Comparison of ENCODE assay signal across 25 cellular contexts in genomic region chr12:112468041-112468440, GRCh38.
"Had no signal": no experiment of that assay in that cellular context is flagged by ENCODE, and none has a peak within 500 bp of the region (broad histone marks: within the 10 kb centered on the region; RNA-seq: fewer than 3 reads in every experiment).

No MANE protein-coding gene starts in this region.

- H3K27ac Mint-ChIP-seq: activated CD4-positive, alpha-beta T cell treated with anti-CD3 and anti-CD28 coated beads for 36 hours; activated T-helper 17 cell treated with anti-CD3 and anti-CD28 coated beads, Interleukin-2, amount 50 U/mL, for 72 hours; dendritic cell treated with granulocyte-macrophage colony-stimulating factor and Interleukin-4, amounts not matched to agents 40 ng/mL and 50 ng/mL, for 4 days; nephron; progenitor cell of endocrine pancreas; T-helper 1 cell treated with Interleukin-12 subunit alpha and Interleukin-12 subunit beta and Interleukin-4 antibody, amounts not matched to agents 30 μg/mL and 1 μg/mL, for 36 hours had no signal

- H3K27me3 Mint-ChIP-seq: activated CD4-positive, alpha-beta T cell treated with anti-CD3 and anti-CD28 coated beads for 36 hours; activated T-helper 17 cell treated with anti-CD3 and anti-CD28 coated beads, Interleukin-2, amount 50 U/mL, for 72 hours; central memory CD8-positive, alpha-beta T cell; dendritic cell treated with granulocyte-macrophage colony-stimulating factor and Interleukin-4, amounts not matched to agents 40 ng/mL and 50 ng/mL, for 4 days; progenitor cell of endocrine pancreas had no signal

- H3K4me1 Mint-ChIP-seq: activated CD4-positive, alpha-beta T cell treated with anti-CD3 and anti-CD28 coated beads for 36 hours; nephron had no signal

- H3K4me3 Mint-ChIP-seq: activated CD4-positive, alpha-beta T cell treated with anti-CD3 and anti-CD28 coated beads for 36 hours; activated T-helper 17 cell treated with anti-CD3 and anti-CD28 coated beads, Interleukin-2, amount 50 U/mL, for 72 hours; central memory CD8-positive, alpha-beta T cell; dendritic cell treated with granulocyte-macrophage colony-stimulating factor and Interleukin-4, amounts not matched to agents 40 ng/mL and 50 ng/mL, for 4 days; nephron; T-helper 1 cell treated with Interleukin-12 subunit alpha and Interleukin-12 subunit beta and Interleukin-4 antibody, amounts not matched to agents 30 μg/mL and 1 μg/mL, for 36 hours had no signal

- H3K9me3 Mint-ChIP-seq: activated T-helper 17 cell treated with anti-CD3 and anti-CD28 coated beads, Interleukin-2, amount 50 U/mL, for 72 hours; central memory CD8-positive, alpha-beta T cell; dendritic cell treated with granulocyte-macrophage colony-stimulating factor and Interleukin-4, amounts not matched to agents 40 ng/mL and 50 ng/mL, for 4 days; nephron; T-helper 1 cell treated with Interleukin-12 subunit alpha and Interleukin-12 subunit beta and Interleukin-4 antibody, amounts not matched to agents 30 μg/mL and 1 μg/mL, for 36 hours had no signal

- DNase-seq: activated CD4-positive, alpha-beta T cell treated with anti-CD3 and anti-CD28 coated beads for 36 hours; activated CD4-positive, alpha-beta T cell treated with anti-CD3 and anti-CD28 coated beads, Interleukin-2, amount 50 U/mL, for 48 hours; activated CD4-positive, CD25-positive, alpha-beta regulatory T cell; activated CD8-positive, alpha-beta memory T cell treated with anti-CD3 and anti-CD28 coated beads for 24 hours; activated gamma-delta T cell treated with Interleukin-2 at 50 U/mL for 16 hours; activated naive CD4-positive, alpha-beta T cell treated with anti-CD3 and anti-CD28 coated beads, Interleukin-2, amount 50 U/mL, for 16 hours; esophagus squamous epithelium; foreskin melanocyte; left lung; lower lobe of right lung; mesenchymal stem cell; mucosa of descending colon; ovary; right lobe of liver; stimulated activated CD4-positive, alpha-beta T cell treated with anti-CD3 and anti-CD28 coated beads, Interleukin-2, amount 100 ng/mL, for 48 hours; stomach; T1000; thyroid gland; upper lobe of left lung had no signal
